1 cellular context compared by ENCODE assay signal in the genomic region with DNA sequence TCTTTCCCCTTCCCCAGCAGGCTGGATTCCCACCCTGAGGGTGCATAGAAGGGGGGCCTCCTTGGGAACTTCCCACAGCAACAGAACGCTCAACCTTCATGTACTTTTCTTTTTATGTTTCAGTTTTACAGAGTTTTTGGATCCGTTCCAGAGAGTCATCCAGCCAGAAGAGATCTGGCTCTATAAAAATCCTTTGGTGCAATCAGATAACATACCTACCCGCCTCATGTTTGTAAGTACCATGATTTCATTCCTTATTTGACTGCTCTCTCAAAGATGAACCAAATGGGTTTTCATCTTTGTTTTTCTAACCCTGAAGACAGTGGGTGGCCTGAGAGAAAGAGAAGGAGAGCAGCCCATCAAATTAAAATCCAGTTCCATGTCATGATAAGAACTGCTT.
TF ChIP-seq lines count a peak whose summit lies in the region.

No MANE protein-coding gene starts in this region.

TF ChIP-seq in HEK293, 187 proteins besides CTCF, POLR2A, EP300 and RAD21 (continued from another document):
- TF ChIP-seq, protein P1, sequence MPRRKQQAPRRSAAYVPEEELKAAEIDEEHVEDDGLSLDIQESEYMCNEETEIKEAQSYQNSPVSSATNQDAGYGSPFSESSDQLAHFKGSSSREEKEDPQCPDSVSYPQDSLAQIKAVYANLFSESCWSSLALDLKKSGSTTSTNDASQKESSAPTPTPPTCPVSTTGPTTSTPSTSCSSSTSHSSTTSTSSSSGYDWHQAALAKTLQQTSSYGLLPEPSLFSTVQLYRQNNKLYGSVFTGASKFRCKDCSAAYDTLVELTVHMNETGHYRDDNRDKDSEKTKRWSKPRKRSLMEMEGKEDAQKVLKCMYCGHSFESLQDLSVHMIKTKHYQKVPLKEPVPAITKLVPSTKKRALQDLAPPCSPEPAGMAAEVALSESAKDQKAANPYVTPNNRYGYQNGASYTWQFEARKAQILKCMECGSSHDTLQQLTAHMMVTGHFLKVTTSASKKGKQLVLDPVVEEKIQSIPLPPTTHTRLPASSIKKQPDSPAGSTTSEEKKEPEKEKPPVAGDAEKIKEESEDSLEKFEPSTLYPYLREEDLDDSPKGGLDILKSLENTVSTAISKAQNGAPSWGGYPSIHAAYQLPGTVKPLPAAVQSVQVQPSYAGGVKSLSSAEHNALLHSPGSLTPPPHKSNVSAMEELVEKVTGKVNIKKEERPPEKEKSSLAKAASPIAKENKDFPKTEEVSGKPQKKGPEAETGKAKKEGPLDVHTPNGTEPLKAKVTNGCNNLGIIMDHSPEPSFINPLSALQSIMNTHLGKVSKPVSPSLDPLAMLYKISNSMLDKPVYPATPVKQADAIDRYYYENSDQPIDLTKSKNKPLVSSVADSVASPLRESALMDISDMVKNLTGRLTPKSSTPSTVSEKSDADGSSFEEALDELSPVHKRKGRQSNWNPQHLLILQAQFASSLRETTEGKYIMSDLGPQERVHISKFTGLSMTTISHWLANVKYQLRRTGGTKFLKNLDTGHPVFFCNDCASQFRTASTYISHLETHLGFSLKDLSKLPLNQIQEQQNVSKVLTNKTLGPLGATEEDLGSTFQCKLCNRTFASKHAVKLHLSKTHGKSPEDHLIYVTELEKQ (tag by site-specific recombination; IDR thresholded peaks at IDR 0.05; ENCODE audit: borderline replicate concordance) = no peak
- TF ChIP-seq, protein P2, sequence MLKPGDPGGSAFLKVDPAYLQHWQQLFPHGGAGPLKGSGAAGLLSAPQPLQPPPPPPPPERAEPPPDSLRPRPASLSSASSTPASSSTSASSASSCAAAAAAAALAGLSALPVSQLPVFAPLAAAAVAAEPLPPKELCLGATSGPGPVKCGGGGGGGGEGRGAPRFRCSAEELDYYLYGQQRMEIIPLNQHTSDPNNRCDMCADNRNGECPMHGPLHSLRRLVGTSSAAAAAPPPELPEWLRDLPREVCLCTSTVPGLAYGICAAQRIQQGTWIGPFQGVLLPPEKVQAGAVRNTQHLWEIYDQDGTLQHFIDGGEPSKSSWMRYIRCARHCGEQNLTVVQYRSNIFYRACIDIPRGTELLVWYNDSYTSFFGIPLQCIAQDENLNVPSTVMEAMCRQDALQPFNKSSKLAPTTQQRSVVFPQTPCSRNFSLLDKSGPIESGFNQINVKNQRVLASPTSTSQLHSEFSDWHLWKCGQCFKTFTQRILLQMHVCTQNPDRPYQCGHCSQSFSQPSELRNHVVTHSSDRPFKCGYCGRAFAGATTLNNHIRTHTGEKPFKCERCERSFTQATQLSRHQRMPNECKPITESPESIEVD (tag by site-specific recombination; IDR thresholded peaks at IDR 0.05) = peak; percentile 54
- TF ChIP-seq FEZF1 (tag by site-specific recombination; IDR thresholded peaks at IDR 0.05) (peak; percentile 63), ZNF37A (tag by site-specific recombination; IDR thresholded peaks at IDR 0.05) (no peak), ZNF398 (tag by site-specific recombination; IDR thresholded peaks at IDR 0.05) (peak; percentile 39; the same call in 1 of the 2 replicates), ZNF585B (tag by site-specific recombination; IDR thresholded peaks at IDR 0.05) (no peak), MEIS1 (CRISPR knock-in tag; IDR thresholded peaks at IDR 0.05; ENCODE audit: borderline replicate concordance) (no peak), ZNF660 (tag by site-specific recombination; IDR thresholded peaks at IDR 0.05) (no peak), ZNF521 (tag by site-specific recombination; IDR thresholded peaks at IDR 0.05) (no peak), ZBTB49 (tag by site-specific recombination; IDR thresholded peaks at IDR 0.05; ENCODE audit: low read depth) (no peak)
- TF ChIP-seq, protein P3, sequence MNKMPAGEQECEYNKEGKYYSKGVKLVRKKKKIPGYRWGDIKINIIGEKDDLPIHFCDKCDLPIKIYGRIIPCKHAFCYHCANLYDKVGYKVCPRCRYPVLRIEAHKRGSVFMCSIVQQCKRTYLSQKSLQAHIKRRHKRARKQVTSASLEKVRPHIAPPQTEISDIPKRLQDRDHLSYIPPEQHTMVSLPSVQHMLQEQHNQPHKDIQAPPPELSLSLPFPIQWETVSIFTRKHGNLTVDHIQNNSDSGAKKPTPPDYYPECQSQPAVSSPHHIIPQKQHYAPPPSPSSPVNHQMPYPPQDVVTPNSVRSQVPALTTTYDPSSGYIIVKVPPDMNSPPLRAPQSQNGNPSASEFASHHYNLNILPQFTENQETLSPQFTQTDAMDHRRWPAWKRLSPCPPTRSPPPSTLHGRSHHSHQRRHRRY (tag by site-specific recombination; IDR thresholded peaks at IDR 0.05) = no peak
- TF ChIP-seq, protein P4, sequence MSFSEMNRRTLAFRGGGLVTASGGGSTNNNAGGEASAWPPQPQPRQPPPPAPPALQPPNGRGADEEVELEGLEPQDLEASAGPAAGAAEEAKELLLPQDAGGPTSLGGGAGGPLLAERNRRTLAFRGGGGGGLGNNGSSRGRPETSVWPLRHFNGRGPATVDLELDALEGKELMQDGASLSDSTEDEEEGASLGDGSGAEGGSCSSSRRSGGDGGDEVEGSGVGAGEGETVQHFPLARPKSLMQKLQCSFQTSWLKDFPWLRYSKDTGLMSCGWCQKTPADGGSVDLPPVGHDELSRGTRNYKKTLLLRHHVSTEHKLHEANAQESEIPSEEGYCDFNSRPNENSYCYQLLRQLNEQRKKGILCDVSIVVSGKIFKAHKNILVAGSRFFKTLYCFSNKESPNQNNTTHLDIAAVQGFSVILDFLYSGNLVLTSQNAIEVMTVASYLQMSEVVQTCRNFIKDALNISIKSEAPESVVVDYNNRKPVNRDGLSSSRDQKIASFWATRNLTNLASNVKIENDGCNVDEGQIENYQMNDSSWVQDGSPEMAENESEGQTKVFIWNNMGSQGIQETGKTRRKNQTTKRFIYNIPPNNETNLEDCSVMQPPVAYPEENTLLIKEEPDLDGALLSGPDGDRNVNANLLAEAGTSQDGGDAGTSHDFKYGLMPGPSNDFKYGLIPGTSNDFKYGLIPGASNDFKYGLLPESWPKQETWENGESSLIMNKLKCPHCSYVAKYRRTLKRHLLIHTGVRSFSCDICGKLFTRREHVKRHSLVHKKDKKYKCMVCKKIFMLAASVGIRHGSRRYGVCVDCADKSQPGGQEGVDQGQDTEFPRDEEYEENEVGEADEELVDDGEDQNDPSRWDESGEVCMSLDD (tag by site-specific recombination; IDR thresholded peaks at IDR 0.05) = no peak
